Comparison of ENCODE assay signal across 29 cellular contexts in the genomic region with DNA sequence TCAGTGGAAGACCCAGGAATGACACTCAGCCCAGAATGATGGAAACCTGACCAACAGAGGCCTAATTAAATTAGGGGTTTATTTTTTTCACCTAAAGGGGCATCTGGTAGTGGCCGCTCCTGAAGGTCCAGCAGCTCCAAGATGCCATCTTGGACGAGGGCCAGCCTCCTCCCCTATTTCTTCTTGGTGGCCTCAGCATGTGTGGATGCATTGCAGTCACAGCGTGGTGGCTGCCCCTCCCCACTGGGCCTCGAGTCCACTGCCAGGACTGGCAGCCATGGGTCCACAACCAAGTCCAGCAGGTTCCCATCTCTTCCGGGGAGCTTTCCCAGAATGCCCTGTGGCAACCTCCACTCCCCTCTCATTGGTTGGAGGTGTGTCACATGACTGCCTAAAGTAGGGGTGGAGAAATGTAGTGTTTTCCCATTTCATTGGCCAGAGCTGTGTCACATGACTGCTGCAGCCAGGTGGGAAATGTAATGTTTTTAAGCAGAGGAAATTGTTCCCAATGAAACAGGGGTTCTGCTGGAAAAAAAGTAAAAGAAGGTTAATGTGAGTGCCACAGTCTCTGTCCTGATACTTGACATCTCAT.
DNase-seq lines count a peak whose midpoint lies in the region; ATAC-seq and TF ChIP-seq lines count a peak whose summit lies in the region.
"Had no signal": no experiment of that assay in that cellular context is flagged by ENCODE, and none has a peak within 500 bp of the region (broad histone marks: within the 10 kb centered on the region; RNA-seq: fewer than 3 reads in every experiment).

No MANE protein-coding gene starts in this region.

- H3K27ac Mint-ChIP-seq in WTC11, result no peak overlapping the region
- H3K27ac Mint-ChIP-seq: CD14-positive monocyte, HFFc6 had no signal

- H3K79me1 ChIP-seq in neuronal stem cell (ENCODE audit: low read depth, low read length), result no peaks in the 10 kb centered on the region

- peaks cover 16% of the 10 kb centered on the region for H3K36me3 Mint-ChIP-seq in WTC11
- H3K36me3 Mint-ChIP-seq: CD14-positive monocyte, IgD-negative memory B cell had no signal

- H3K27ac ChIP-seq in MM.1S (ENCODE audit: low read length) (no peak overlapping the region), neuronal stem cell (replicated peaks; ENCODE audit: low read length) (no peak overlapping the region), upper lobe of right lung (no peak overlapping the region)
- H3K27ac ChIP-seq: 22Rv1, GM23248, Peyer's patch, SJCRH30 had no signal

- no peak overlapping the region for H3K23ac ChIP-seq in neuronal stem cell (ENCODE audit: low read depth, low read length, poor library complexity)

- no peak overlapping the region for H3K4ac ChIP-seq in neuronal stem cell (ENCODE audit: low read length)

- H3K9me2 ChIP-seq in MM.1S (replicated peaks; ENCODE audit: insufficient read depth, low read length), result no peaks in the 10 kb centered on the region

- H2BK120ac ChIP-seq in neuronal stem cell (ENCODE audit: low read depth, low read length), result no peak overlapping the region

- no peak for TF ChIP-seq CTCF in MM.1S (IDR thresholded peaks at IDR 0.05; ENCODE audit: low read length)
- TF ChIP-seq CTCF in WTC11 (IDR thresholded peaks at IDR 0.05), result no peak
- TF ChIP-seq CTCF in upper lobe of right lung (IDR thresholded peaks at IDR 0.05), result no peak

- no peak overlapping the region for H3K4me3 ChIP-seq in MM.1S (ENCODE audit: low read length)
- peak overlapping the region in 1 of 2 donors; percentile 54 for H3K4me3 ChIP-seq in neuronal stem cell (ENCODE audit: low read length in 2 of 2)
- H3K4me3 ChIP-seq in upper lobe of right lung, result no peak overlapping the region
- H3K4me3 ChIP-seq: GM23248, HAP-1, Peyer's patch, SJCRH30 had no signal

- H3K27me3 Mint-ChIP-seq in WTC11 (ENCODE audit: low read depth), result no peaks in the 10 kb centered on the region

- H3F3A ChIP-seq in MM.1S (ENCODE audit: insufficient read depth, low read length), result no peaks in the 10 kb centered on the region

- no peak overlapping the region for H3K4me3 Mint-ChIP-seq in WTC11
- H3K4me3 Mint-ChIP-seq: CD14-positive monocyte, HFFc6, IgD-negative memory B cell had no signal

- H2BK15ac ChIP-seq in neuronal stem cell (ENCODE audit: low read length), result no peak overlapping the region

- no peak overlapping the region for H2BK12ac ChIP-seq in neuronal stem cell (ENCODE audit: low read length)

- no peak overlapping the region for H3K9ac ChIP-seq in MM.1S (ENCODE audit: low read length)
- H3K9ac ChIP-seq in neuronal stem cell (ENCODE audit: low read depth, low read length, poor library complexity), result no peak overlapping the region
- H3K9ac ChIP-seq: GM23248 had no signal

- no peak overlapping the region for H3K18ac ChIP-seq in neuronal stem cell (ENCODE audit: low read length)

- POLR2A ChIA-PET in WTC11 (lab: Charles Lee), result no interaction called here

- H4K8ac ChIP-seq in neuronal stem cell (ENCODE audit: low read depth, low read length), result no peak overlapping the region

- H3K9me3 ChIP-seq in MM.1S (replicated peaks; ENCODE audit: insufficient read depth, low read length), result no peaks in the 10 kb centered on the region
- H3K9me3 ChIP-seq in neuronal stem cell (replicated peaks in 1 of 2; ENCODE audit: control insufficient read depth in 2 of 2, insufficient read depth in 1 of 2, low read depth in 1 of 2, low read length in 2 of 2), result peaks cover 0 to 3% of the 10 kb centered on the region in 2 donors
- no peaks in the 10 kb centered on the region for H3K9me3 ChIP-seq in upper lobe of right lung
- H3K9me3 ChIP-seq: BE2C, HAP-1, Peyer's patch had no signal

- ATAC-seq in WTC11 (no peak), upper lobe of right lung (no peak), GM19467 (IDR thresholded peaks at IDR 0.05; ENCODE audit: unreplicated experiment) (no peak)

- H3K4me2 ChIP-seq in MM.1S (ENCODE audit: low read depth, low read length), result 0 out of 2 replicates have a peak overlapping the region, but pooled peaks have one; percentile 11
- no peak overlapping the region for H3K4me2 ChIP-seq in neuronal stem cell (ENCODE audit: insufficient read depth, low read length, poor library complexity, severe bottlenecking)

- no peaks in the 10 kb centered on the region for H3K79me2 ChIP-seq in MM.1S (ENCODE audit: low read length)

- DNase-seq in NCI-H82 (lab: John Stamatoyannopoulos, UW) (peak; percentile 16), NCI-H82 treated with DMSO at 0.1 percent for 48 hours (lab: John Stamatoyannopoulos, UW; ENCODE audit: unreplicated experiment) (no peak), MM.1S (peak; percentile 9), WTC11 (ENCODE audit: low spot score) (no peak), neuronal stem cell (ENCODE audit: low spot score) (no peak), upper lobe of right lung (no peak), NCI-H748 treated with DMSO at 0.1 percent for 48 hours (lab: John Stamatoyannopoulos, UW) (no peak)
- DNase-seq: ACHN, BE2C, Calu3, DMS79 treated with DMSO at 0.1 percent for 48 hours, GM23248, HFFc6, Karpas-422, NCI-H1105, NCI-H146, NCI-H1930, NCI-H2107, NCI-H446, NCI-H524 treated with DMSO at 0.1 percent for 48 hours, OCI-M1, Peyer's patch, SJCRH30, T-helper 1 cell had no signal

- H3K14ac ChIP-seq in neuronal stem cell (ENCODE audit: low read length), result peak overlapping the region; percentile 31

- peaks cover 38% of the 10 kb centered on the region for H3K9me3 Mint-ChIP-seq in WTC11

- no peak overlapping the region for H4K91ac ChIP-seq in neuronal stem cell (ENCODE audit: low read depth, low read length, poor library complexity)

- H3K4me1 Mint-ChIP-seq in WTC11, result peaks cover 20% of the 10 kb centered on the region
- H3K4me1 Mint-ChIP-seq: CD14-positive monocyte, IgD-negative memory B cell had no signal

- CTCF ChIA-PET in WTC11 (lab: Charles Lee), result no interaction called here

- no peak overlapping the region for H2BK5ac ChIP-seq in neuronal stem cell (ENCODE audit: low read length)

- H3K36me3 ChIP-seq in MM.1S (replicated peaks; ENCODE audit: insufficient read depth, low read length) (no peaks in the 10 kb centered on the region), neuronal stem cell (replicated peaks in 1 of 2; ENCODE audit: control insufficient read depth in 2 of 2, insufficient read depth in 2 of 2, low read length in 2 of 2) (no peaks in the 10 kb centered on the region), upper lobe of right lung (no peaks in the 10 kb centered on the region)
- H3K36me3 ChIP-seq: BE2C, HAP-1, Peyer's patch, SJCRH30 had no signal

- H4K20me1 ChIP-seq in MM.1S (ENCODE audit: insufficient read depth, low read length), result no peaks in the 10 kb centered on the region

- H3K4me1 ChIP-seq in MM.1S (ENCODE audit: low read length) (no peaks in the 10 kb centered on the region), neuronal stem cell (ENCODE audit: control insufficient read depth in 2 of 2, insufficient read depth in 1 of 2, low read depth in 1 of 2, low read length in 2 of 2) (no peaks in the 10 kb centered on the region), upper lobe of right lung (no peaks in the 10 kb centered on the region)
- H3K4me1 ChIP-seq: BE2C, HAP-1, Peyer's patch, SJCRH30 had no signal

- H2AFZ ChIP-seq in MM.1S (ENCODE audit: low read length), result no peak overlapping the region
- no peak overlapping the region for H2AFZ ChIP-seq in neuronal stem cell (ENCODE audit: low read length)
- H2AFZ ChIP-seq: GM23248 had no signal

- intact Hi-C loops in upper lobe of right lung (cut with DNase I), result no loop called here

- no CpG with 5 or more reads among the region's 5 CpGs for WGBS in neuronal stem cell (ENCODE audit: extremely low coverage in 2 of 2, insufficient read length in 2 of 2, insufficient replicate concordance in 1 of 2), 2 donors

- H3K27me3 ChIP-seq in MM.1S (replicated peaks; ENCODE audit: insufficient read depth, low read length), result peaks cover 57% of the 10 kb centered on the region
- no peaks in the 10 kb centered on the region for H3K27me3 ChIP-seq in neuronal stem cell (ENCODE audit: control insufficient read depth in 3 of 3, insufficient read depth in 3 of 3, low read depth in 1 of 3, low read length in 3 of 3)
- peaks cover 6% of the 10 kb centered on the region for H3K27me3 ChIP-seq in upper lobe of right lung
- H3K27me3 ChIP-seq: BE2C, Peyer's patch, SJCRH30 had no signal

- no peak overlapping the region for H2AK5ac ChIP-seq in neuronal stem cell (ENCODE audit: low read depth, low read length)

TF ChIP-seq in WTC11, 78 proteins besides CTCF, POLR2A, EP300 and RAD21 (continues in another document):
- TF ChIP-seq, protein P1, sequence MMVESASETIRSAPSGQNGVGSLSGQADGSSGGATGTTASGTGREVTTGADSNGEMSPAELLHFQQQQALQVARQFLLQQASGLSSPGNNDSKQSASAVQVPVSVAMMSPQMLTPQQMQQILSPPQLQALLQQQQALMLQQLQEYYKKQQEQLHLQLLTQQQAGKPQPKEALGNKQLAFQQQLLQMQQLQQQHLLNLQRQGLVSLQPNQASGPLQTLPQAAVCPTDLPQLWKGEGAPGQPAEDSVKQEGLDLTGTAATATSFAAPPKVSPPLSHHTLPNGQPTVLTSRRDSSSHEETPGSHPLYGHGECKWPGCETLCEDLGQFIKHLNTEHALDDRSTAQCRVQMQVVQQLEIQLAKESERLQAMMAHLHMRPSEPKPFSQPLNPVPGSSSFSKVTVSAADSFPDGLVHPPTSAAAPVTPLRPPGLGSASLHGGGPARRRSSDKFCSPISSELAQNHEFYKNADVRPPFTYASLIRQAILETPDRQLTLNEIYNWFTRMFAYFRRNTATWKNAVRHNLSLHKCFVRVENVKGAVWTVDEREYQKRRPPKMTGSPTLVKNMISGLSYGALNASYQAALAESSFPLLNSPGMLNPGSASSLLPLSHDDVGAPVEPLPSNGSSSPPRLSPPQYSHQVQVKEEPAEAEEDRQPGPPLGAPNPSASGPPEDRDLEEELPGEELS (CRISPR knock-in tag; IDR thresholded peaks at IDR 0.05), result no peak
- TF ChIP-seq ZNF423 (CRISPR knock-in tag; IDR thresholded peaks at IDR 0.05), result no peak
- no peak for TF ChIP-seq NR2C2 (CRISPR knock-in tag; IDR thresholded peaks at IDR 0.05)
- no peak for TF ChIP-seq TEAD4 (CRISPR knock-in tag; IDR thresholded peaks at IDR 0.05)
- TF ChIP-seq CBFB (CRISPR knock-in tag; IDR thresholded peaks at IDR 0.05; ENCODE audit: low read depth), result no peak
- TF ChIP-seq, protein P2, sequence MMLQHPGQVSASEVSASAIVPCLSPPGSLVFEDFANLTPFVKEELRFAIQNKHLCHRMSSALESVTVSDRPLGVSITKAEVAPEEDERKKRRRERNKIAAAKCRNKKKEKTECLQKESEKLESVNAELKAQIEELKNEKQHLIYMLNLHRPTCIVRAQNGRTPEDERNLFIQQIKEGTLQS (CRISPR knock-in tag; conservative IDR thresholded peaks at IDR 0.05), result no peak
- TF ChIP-seq ZNF396 (CRISPR knock-in tag; IDR thresholded peaks at IDR 0.05; ENCODE audit: borderline replicate concordance), result no peak
- no peak for TF ChIP-seq JAZF1 (CRISPR knock-in tag; IDR thresholded peaks at IDR 0.05)
- TF ChIP-seq, protein P3, sequence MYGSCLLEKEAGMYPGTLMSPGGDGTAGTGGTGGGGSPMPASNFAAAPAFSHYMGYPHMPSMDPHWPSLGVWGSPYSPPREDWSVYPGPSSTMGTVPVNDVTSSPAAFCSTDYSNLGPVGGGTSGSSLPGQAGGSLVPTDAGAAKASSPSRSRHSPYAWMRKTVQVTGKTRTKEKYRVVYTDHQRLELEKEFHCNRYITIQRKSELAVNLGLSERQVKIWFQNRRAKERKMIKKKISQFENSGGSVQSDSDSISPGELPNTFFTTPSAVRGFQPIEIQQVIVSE (CRISPR knock-in tag; IDR thresholded peaks at IDR 0.05; ENCODE audit: borderline replicate concordance), result no peak

Comparison
In these comparisons a context has a peak if more than half of its experiments do, and no peak if none do; other contexts are left out.
1. DNase-seq: peak in NCI-H82 (single experiment) and MM.1S (single experiment); none in NCI-H82 treated with DMSO at 0.1 percent for 48 hours (single experiment), WTC11 (single experiment), neuronal stem cell (single experiment), upper lobe of right lung (single experiment) and NCI-H748 treated with DMSO at 0.1 percent for 48 hours (single experiment).